In the genomic region with DNA sequence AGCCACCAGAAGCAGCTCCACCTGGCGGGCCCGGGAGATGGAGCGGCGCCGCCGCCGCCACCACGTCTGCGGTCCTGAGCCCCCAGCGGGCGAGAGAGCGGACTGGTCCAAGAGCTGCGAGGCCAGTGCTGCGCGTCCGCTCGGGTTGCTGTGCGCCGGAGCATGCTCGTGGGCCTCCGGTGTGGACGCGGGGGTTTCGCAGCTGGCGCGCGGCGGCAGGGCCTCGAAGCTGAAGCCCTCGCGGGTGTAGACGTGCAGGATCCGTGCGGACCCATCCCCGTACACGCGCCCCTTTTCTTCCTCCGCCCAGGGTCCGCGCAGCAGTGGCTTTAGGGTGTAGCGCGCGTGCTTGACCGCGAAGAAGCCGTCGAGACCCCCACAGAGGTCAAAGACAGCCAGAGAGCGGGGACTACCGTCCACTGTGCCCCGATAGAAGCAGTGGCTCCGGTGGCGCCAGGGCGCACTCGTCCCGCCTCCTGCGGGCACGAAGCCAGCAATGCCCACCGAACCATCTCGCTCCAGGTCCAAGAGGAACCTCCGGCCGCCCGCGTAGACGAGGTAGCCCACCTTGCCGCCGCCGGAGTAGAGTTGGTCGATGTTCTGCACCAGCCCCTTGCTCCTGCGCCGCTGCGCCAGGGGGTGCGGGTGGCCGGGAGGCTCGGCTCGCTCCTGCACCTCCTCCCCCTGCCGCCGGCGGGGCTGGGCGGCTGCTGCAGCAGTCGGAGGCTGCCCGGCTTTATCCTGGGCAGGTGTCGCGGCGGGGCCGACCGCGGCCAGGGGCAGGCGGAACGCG, we compare ENCODE assay signal across 8 cellular contexts. TPM values are rescaled to one million over a fixed set of nuclear protein-coding genes. Genes with fewer than 3 reads are reported as not detected.
DNase-seq lines count a peak whose midpoint lies in the region; ATAC-seq and TF ChIP-seq lines count a peak whose summit lies in the region.

No MANE protein-coding gene starts in this region.

- no peaks in the 10 kb centered on the region for H3F3A ChIP-seq in neural cell (ENCODE audit: insufficient read depth, low read length, poor library complexity, severe bottlenecking)

- H3K27me3 ChIP-seq in neural cell (ENCODE audit: insufficient read depth, low read depth, low read length) = peaks cover 40% of the 10 kb centered on the region
- peaks cover 5% of the 10 kb centered on the region for H3K27me3 ChIP-seq in effector memory CD4-positive, alpha-beta T cell (replicated peaks; ENCODE audit: control insufficient read depth, insufficient read depth, low read length, poor library complexity, severe bottlenecking)

- peak overlapping the region; percentile 71 for H3K4me2 ChIP-seq in neural cell (ENCODE audit: low read length)

- H3K9me2 ChIP-seq in neural cell (ENCODE audit: insufficient read depth, low read length) = no peaks in the 10 kb centered on the region

- H3K79me2 ChIP-seq in neural cell (replicated peaks; ENCODE audit: insufficient read depth, low read length) = no peaks in the 10 kb centered on the region

- peak; percentile 28 for DNase-seq in Ammon's horn (ENCODE audit: low spot score)
- peak; percentile 28 for DNase-seq in NCI-H524 treated with DMSO at 0.1 percent for 48 hours (lab: John Stamatoyannopoulos, UW)
- no peak for DNase-seq in fibroblast of pulmonary artery (ENCODE audit: low read depth)
- DNase-seq in effector memory CD4-positive, alpha-beta T cell = no peak
- no peak for DNase-seq in inferior parietal cortex (ENCODE audit: extremely low spot score)
- no peak for DNase-seq in DMS114 treated with DMSO at 0.1 percent for 48 hours (lab: John Stamatoyannopoulos, UW; ENCODE audit: unreplicated experiment)

- no peaks in the 10 kb centered on the region for H4K20me1 ChIP-seq in neural cell (ENCODE audit: insufficient read depth)

- no peak for TF ChIP-seq EP300 in neural cell (conservative IDR thresholded peaks at IDR 0.05; ENCODE audit: poor library complexity, severe bottlenecking)

- no peaks in the 10 kb centered on the region for H3K36me3 ChIP-seq in neural cell (ENCODE audit: insufficient read depth, low read length)
- H3K36me3 ChIP-seq in effector memory CD4-positive, alpha-beta T cell (ENCODE audit: control insufficient read depth, insufficient read depth, low read length) = no peaks in the 10 kb centered on the region

- H3K27ac ChIP-seq in neural cell (ENCODE audit: low read length) = no peak overlapping the region
- no peak overlapping the region for H3K27ac ChIP-seq in effector memory CD4-positive, alpha-beta T cell (ENCODE audit: insufficient read depth, low read length, poor library complexity, severe bottlenecking)

- no peaks in the 10 kb centered on the region for H3K9me3 ChIP-seq in neural cell (ENCODE audit: low read length)
- no peaks in the 10 kb centered on the region for H3K9me3 ChIP-seq in effector memory CD4-positive, alpha-beta T cell (ENCODE audit: control insufficient read depth, low read length)

- peak; percentile 17 for TF ChIP-seq RAD21 in neural cell (conservative IDR thresholded peaks at IDR 0.05)

- H3K4me3 ChIP-seq in fibroblast of pulmonary artery (replicated peaks; ENCODE audit: low read depth, low read length) (peak overlapping the region; percentile 60), neural cell (ENCODE audit: low read length) (peak overlapping the region; percentile 74)
- H3K4me3 ChIP-seq in effector memory CD4-positive, alpha-beta T cell (ENCODE audit: insufficient read depth, low read depth, low read length, poor library complexity, severe bottlenecking) = no peak overlapping the region

- no peaks in the 10 kb centered on the region for H3K4me1 ChIP-seq in effector memory CD4-positive, alpha-beta T cell (ENCODE audit: control insufficient read depth, insufficient read depth, low read length, poor library complexity, severe bottlenecking)

- H3K9ac ChIP-seq in neural cell (ENCODE audit: low read length) = peak overlapping the region; percentile 68

- no peak for ATAC-seq in HG03139 (IDR thresholded peaks at IDR 0.05; ENCODE audit: unreplicated experiment)

- TF ChIP-seq CTCF in fibroblast of pulmonary artery (IDR thresholded peaks at IDR 0.05; ENCODE audit: low read length, missing control alignments) (peak; percentile 23), neural cell (IDR thresholded peaks at IDR 0.05; ENCODE audit: poor library complexity, severe bottlenecking) (peak; percentile 35)

- peak overlapping the region; percentile 37 for H2AFZ ChIP-seq in neural cell (ENCODE audit: low read depth, low read length)

TF ChIP-seq in neural cell, 6 proteins besides CTCF, POLR2A, EP300 and RAD21:
- TF ChIP-seq EZH2 (IDR thresholded peaks at IDR 0.05; ENCODE audit: borderline replicate concordance, insufficient read depth, low read length, poor library complexity, severe bottlenecking) (no peak), MXI1 (conservative IDR thresholded peaks at IDR 0.05; ENCODE audit: poor library complexity, severe bottlenecking) (no peak), POLR2AphosphoS5 (IDR thresholded peaks at IDR 0.05) (no peak), TAF1 (IDR thresholded peaks at IDR 0.05; ENCODE audit: low read depth) (no peak), SMC3 (conservative IDR thresholded peaks at IDR 0.05; ENCODE audit: poor library complexity) (no peak)
- TF ChIP-seq, protein P1, sequence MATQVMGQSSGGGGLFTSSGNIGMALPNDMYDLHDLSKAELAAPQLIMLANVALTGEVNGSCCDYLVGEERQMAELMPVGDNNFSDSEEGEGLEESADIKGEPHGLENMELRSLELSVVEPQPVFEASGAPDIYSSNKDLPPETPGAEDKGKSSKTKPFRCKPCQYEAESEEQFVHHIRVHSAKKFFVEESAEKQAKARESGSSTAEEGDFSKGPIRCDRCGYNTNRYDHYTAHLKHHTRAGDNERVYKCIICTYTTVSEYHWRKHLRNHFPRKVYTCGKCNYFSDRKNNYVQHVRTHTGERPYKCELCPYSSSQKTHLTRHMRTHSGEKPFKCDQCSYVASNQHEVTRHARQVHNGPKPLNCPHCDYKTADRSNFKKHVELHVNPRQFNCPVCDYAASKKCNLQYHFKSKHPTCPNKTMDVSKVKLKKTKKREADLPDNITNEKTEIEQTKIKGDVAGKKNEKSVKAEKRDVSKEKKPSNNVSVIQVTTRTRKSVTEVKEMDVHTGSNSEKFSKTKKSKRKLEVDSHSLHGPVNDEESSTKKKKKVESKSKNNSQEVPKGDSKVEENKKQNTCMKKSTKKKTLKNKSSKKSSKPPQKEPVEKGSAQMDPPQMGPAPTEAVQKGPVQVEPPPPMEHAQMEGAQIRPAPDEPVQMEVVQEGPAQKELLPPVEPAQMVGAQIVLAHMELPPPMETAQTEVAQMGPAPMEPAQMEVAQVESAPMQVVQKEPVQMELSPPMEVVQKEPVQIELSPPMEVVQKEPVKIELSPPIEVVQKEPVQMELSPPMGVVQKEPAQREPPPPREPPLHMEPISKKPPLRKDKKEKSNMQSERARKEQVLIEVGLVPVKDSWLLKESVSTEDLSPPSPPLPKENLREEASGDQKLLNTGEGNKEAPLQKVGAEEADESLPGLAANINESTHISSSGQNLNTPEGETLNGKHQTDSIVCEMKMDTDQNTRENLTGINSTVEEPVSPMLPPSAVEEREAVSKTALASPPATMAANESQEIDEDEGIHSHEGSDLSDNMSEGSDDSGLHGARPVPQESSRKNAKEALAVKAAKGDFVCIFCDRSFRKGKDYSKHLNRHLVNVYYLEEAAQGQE (IDR thresholded peaks at IDR 0.05; ENCODE audit: borderline replicate concordance) = no peak

RNA-seq across cellular contexts. Expression of a gene that starts 1.1 kb away (rescaled TPM):
- polyA plus RNA-seq in neural cell = 0.90 and 1.6 TPM in 2 replicates
- polyA minus RNA-seq in neural cell = 4.1 and 5.7 TPM in 2 replicates

Comparison
In these comparisons a context has a peak if more than half of its experiments do, and no peak if none do; other contexts are left out.
1. DNase-seq: peak in Ammon's horn (single experiment) and NCI-H524 treated with DMSO at 0.1 percent for 48 hours (single experiment); none in fibroblast of pulmonary artery (single experiment), effector memory CD4-positive, alpha-beta T cell (0 of 3), inferior parietal cortex (single experiment) and DMS114 treated with DMSO at 0.1 percent for 48 hours (single experiment).